ENCODE assay signal across 26 cellular contexts in genomic region chr1:17023103-17023502, GRCh38. TPM values are rescaled to one million over a fixed set of nuclear protein-coding genes. Genes with fewer than 3 reads are reported as not detected.
A peak's percentile ranks its signal among the peaks of the same experiment; 100 is the strongest.
DNase-seq lines count a peak whose midpoint lies in the region; ATAC-seq and TF ChIP-seq lines count a peak whose summit lies in the region.
"Had no signal": no experiment of that assay in that cellular context is flagged by ENCODE, and none has a peak within 500 bp of the region (broad histone marks: within the 10 kb centered on the region; RNA-seq: fewer than 3 reads in every experiment).

No MANE protein-coding gene starts in this region.

- no CpG with 5 or more reads among the region's 4 CpGs for WGBS in neuronal stem cell (ENCODE audit: extremely low coverage in 2 of 2, insufficient read length in 2 of 2, insufficient replicate concordance in 1 of 2), 2 donors
- 61 to 64% methylated on average over 4 of the region's 4 CpGs for WGBS in sigmoid colon, 2 donors
- WGBS in lower leg skin, 2 donors = 55 to 62% methylated on average over 4 of the region's 4 CpGs

- no peak overlapping the region for H2AK5ac ChIP-seq in neuronal stem cell (ENCODE audit: low read depth, low read length)

- peak overlapping the region; percentile 53 for H3K27ac ChIP-seq in neuronal stem cell (replicated peaks; ENCODE audit: low read length)
- peak overlapping the region in 1 of 4 donors; percentile 71 for H3K27ac ChIP-seq in sigmoid colon
- H3K27ac ChIP-seq in tibial artery = no peak overlapping the region
- H3K27ac ChIP-seq: HL-60, left lung, thoracic aorta had no signal

- H3K4me1 ChIP-seq in neuronal stem cell (ENCODE audit: control insufficient read depth in 2 of 2, insufficient read depth in 1 of 2, low read depth in 1 of 2, low read length in 2 of 2) (peaks cover 0 to 9% of the 10 kb centered on the region in 2 donors), sigmoid colon (peaks cover 0 to 32% (median 14%) of the 10 kb centered on the region in 4 donors), tibial artery (peaks cover 0 to 8% (median 0%) of the 10 kb centered on the region in 4 donors)

- no peak overlapping the region for H3K14ac ChIP-seq in neuronal stem cell (ENCODE audit: low read length)

- H3K4me3 ChIP-seq in neuronal stem cell (ENCODE audit: low read length in 2 of 2) = no peak overlapping the region
- no peak overlapping the region for H3K4me3 ChIP-seq in sigmoid colon
- no peak overlapping the region for H3K4me3 ChIP-seq in lower leg skin (ENCODE audit: low read depth, poor library complexity, severe bottlenecking)
- no peak overlapping the region for H3K4me3 ChIP-seq in tibial artery
- H3K4me3 ChIP-seq: GM23338, left lung, mucosa of descending colon, thoracic aorta had no signal

- H3K23ac ChIP-seq in neuronal stem cell (ENCODE audit: low read depth, low read length, poor library complexity) = no peak overlapping the region

- H4K91ac ChIP-seq in neuronal stem cell (ENCODE audit: low read depth, low read length, poor library complexity) = no peak overlapping the region

- no peak overlapping the region for H3K4ac ChIP-seq in neuronal stem cell (ENCODE audit: low read length)

- no peak overlapping the region for H2BK120ac ChIP-seq in neuronal stem cell (ENCODE audit: low read depth, low read length)

- no peaks in the 10 kb centered on the region for H3K79me1 ChIP-seq in neuronal stem cell (ENCODE audit: low read depth, low read length)

- ATAC-seq in HG03442 (IDR thresholded peaks at IDR 0.05; ENCODE audit: unreplicated experiment) = peak; percentile 43
- ATAC-seq: effector memory CD8-positive, alpha-beta T cell; GM23338; left lung; mucosa of descending colon; WTC11 had no signal

- intact Hi-C loops in sigmoid colon (cut with DNase I) = no loop called here
- intact Hi-C loops in lower leg skin (cut with DNase I; ENCODE audit: low total_unique reads) = no loop called here
- intact Hi-C loops in tibial artery (cut with DNase I; ENCODE audit: low total_unique reads) = no loop called here

- H3K9me3 ChIP-seq in neuronal stem cell (replicated peaks in 1 of 2; ENCODE audit: control insufficient read depth in 2 of 2, insufficient read depth in 1 of 2, low read depth in 1 of 2, low read length in 2 of 2) (no peaks in the 10 kb centered on the region), sigmoid colon (no peaks in the 10 kb centered on the region), tibial artery (no peaks in the 10 kb centered on the region)
- H3K9me3 ChIP-seq: left lung, mucosa of descending colon, thoracic aorta had no signal

- H2BK12ac ChIP-seq in neuronal stem cell (ENCODE audit: low read length) = no peak overlapping the region

- no peak for TF ChIP-seq CTCF in sigmoid colon (IDR thresholded peaks at IDR 0.05)
- TF ChIP-seq CTCF in lower leg skin (IDR thresholded peaks at IDR 0.05) = no peak
- TF ChIP-seq CTCF in tibial artery (IDR thresholded peaks at IDR 0.05) = no peak

- H2BK5ac ChIP-seq in neuronal stem cell (ENCODE audit: low read length) = no peak overlapping the region

- no peaks in the 10 kb centered on the region for H3K27me3 ChIP-seq in neuronal stem cell (ENCODE audit: control insufficient read depth in 3 of 3, insufficient read depth in 3 of 3, low read depth in 1 of 3, low read length in 3 of 3)
- no peaks in the 10 kb centered on the region for H3K27me3 ChIP-seq in sigmoid colon
- H3K27me3 ChIP-seq in tibial artery = no peaks in the 10 kb centered on the region
- H3K27me3 ChIP-seq: left lung had no signal

- TF ChIP-seq EP300 in sigmoid colon (IDR thresholded peaks at IDR 0.05) = no peak

- H3K36me3 ChIP-seq in neuronal stem cell (replicated peaks in 1 of 2; ENCODE audit: control insufficient read depth in 2 of 2, insufficient read depth in 2 of 2, low read length in 2 of 2) (peaks cover 47 to 100% of the 10 kb centered on the region in 2 donors), sigmoid colon (peaks cover 47 to 100% (median 79%) of the 10 kb centered on the region in 4 donors), tibial artery (peaks cover 89 to 100% (median 90%) of the 10 kb centered on the region in 3 donors)

- DNase-seq in GF-D8 (lab: John Stamatoyannopoulos, UW) (peak; percentile 3), SKM-1 (lab: John Stamatoyannopoulos, UW; ENCODE audit: unreplicated experiment) (peak; percentile 46), neuronal stem cell (ENCODE audit: low spot score) (no peak), hypothalamus (lab: John Stamatoyannopoulos, UW) (no peak), sigmoid colon (no peak), lower leg skin (ENCODE audit: low spot score in 2 of 2) (no peak), tibial artery (no peak)
- DNase-seq: activated CD4-positive, alpha-beta T cell treated with anti-CD3 and anti-CD28 coated beads, Interleukin-2, amount 50 U/mL, for 48 hours; activated naive CD4-positive, alpha-beta T cell treated with anti-CD3 and anti-CD28 coated beads, Interleukin-2, amount 50 U/mL, for 16 hours; DMS79; effector memory CD8-positive, alpha-beta T cell; glutamatergic neuron; IMR-90; left lung; mucosa of descending colon; NCI-H1092 treated with DMSO at 0.1 percent for 48 hours; NCI-H524; SHP77 treated with DMSO at 0.1 percent for 48 hours; stimulated activated CD4-positive, alpha-beta T cell treated with anti-CD3 and anti-CD28 coated beads, Interleukin-12 subunit alpha, Interleukin-12 subunit beta, amount 100 ng/mL, for 4 hours had no signal

- TF ChIP-seq POLR2A in sigmoid colon (IDR thresholded peaks at IDR 0.05) (no peak), lower leg skin (IDR thresholded peaks at IDR 0.05) (no peak)

- H3K9ac ChIP-seq in neuronal stem cell (ENCODE audit: low read depth, low read length, poor library complexity) = no peak overlapping the region

- no peak overlapping the region for H3K18ac ChIP-seq in neuronal stem cell (ENCODE audit: low read length)

- H3K4me2 ChIP-seq in neuronal stem cell (ENCODE audit: insufficient read depth, low read length, poor library complexity, severe bottlenecking) = no peak overlapping the region
- H3K4me2 ChIP-seq: GM23338 had no signal

- H2AFZ ChIP-seq in neuronal stem cell (ENCODE audit: low read length) = no peak overlapping the region
- H2AFZ ChIP-seq: GM23338 had no signal

- no peak overlapping the region for H4K8ac ChIP-seq in neuronal stem cell (ENCODE audit: low read depth, low read length)

- no peak overlapping the region for H2BK15ac ChIP-seq in neuronal stem cell (ENCODE audit: low read length)

RNA-seq across cellular contexts. Expression of gene ATP13A2, which starts 11.4 kb away (rescaled TPM):
- polyA plus RNA-seq in neuronal stem cell (2013, experiment 1 of 2) = 32.6 TPM
- 31.1 TPM for polyA plus RNA-seq in neuronal stem cell (2013, experiment 2 of 2)
- 10 to 100 TPM in 3 of 4 donors, 1 to 10 TPM in 1; 8.7 to 23.8 (median 15.7) TPM for total RNA-seq in sigmoid colon
- polyA plus RNA-seq in sigmoid colon = 10 to 100 TPM in 1 of 3 donors, 1 to 10 TPM in 2; 6.6 to 47.2 (median 8.1) TPM
- 10 to 100 TPM; 22.1 to 50.2 (median 38.8) TPM for total RNA-seq in lower leg skin

RNA-seq across cellular contexts. Expression of gene SDHB, which starts 30.7 kb away (rescaled TPM):
- 64.9 TPM for polyA plus RNA-seq in neuronal stem cell (2013, experiment 1 of 2)
- polyA plus RNA-seq in neuronal stem cell (2013, experiment 2 of 2) = 62.5 TPM
- total RNA-seq in sigmoid colon = 100 to 1,000 TPM; 109 to 228 (median 141) TPM
- polyA plus RNA-seq in sigmoid colon = 100 to 1,000 TPM; 173 to 398 (median 274) TPM
- total RNA-seq in lower leg skin = 100 to 1,000 TPM in 1 of 4 donors, 10 to 100 TPM in 3; 77.6 to 154 (median 86.2) TPM

RNA-seq across cellular contexts. Expression of gene MFAP2, which starts 42.7 kb away (rescaled TPM):
- 244 TPM for polyA plus RNA-seq in neuronal stem cell (2013, experiment 1 of 2)
- polyA plus RNA-seq in neuronal stem cell (2013, experiment 2 of 2) = 239 TPM
- 10 to 100 TPM in 3 of 4 donors, 1 to 10 TPM in 1; 7.1 to 26.6 (median 14.1) TPM for total RNA-seq in sigmoid colon
- 1 to 10 TPM in 2 of 3 donors, not detected in 1; 3.6 to 7.4 TPM for polyA plus RNA-seq in sigmoid colon
- total RNA-seq in lower leg skin = 10 to 100 TPM in 1 of 4 donors, 1 to 10 TPM in 3; 3.9 to 16.0 (median 5.4) TPM
- total RNA-seq: OCI-LY7; T-helper 2 cell treated with Interferon-gamma antibody and Interleukin-4, amounts not matched to agents 100 ng/mL and 5 ng/mL, for 36 hours had no signal

Comparison
In these comparisons a context has a peak if more than half of its experiments do, and no peak if none do; other contexts are left out.
1. DNase-seq: peak in GF-D8 (single experiment) and SKM-1 (single experiment); none in neuronal stem cell (single experiment), hypothalamus (0 of 51), sigmoid colon (single experiment), lower leg skin (0 of 2) and tibial artery (0 of 2).